Comparison of ENCODE assay signal across 14 cellular contexts in genomic region chr6:41167173-41167963, GRCh38. TPM values are rescaled to one million over a fixed set of nuclear protein-coding genes. Genes with fewer than 3 reads are reported as not detected.
DNase-seq lines count a peak whose midpoint lies in the region; ATAC-seq and TF ChIP-seq lines count a peak whose summit lies in the region.
"Had no signal": no experiment of that assay in that cellular context is flagged by ENCODE, and none has a peak within 500 bp of the region (broad histone marks: within the 10 kb centered on the region; RNA-seq: fewer than 3 reads in every experiment).

No MANE protein-coding gene starts in this region.

- H3K27me3 ChIP-seq in H7 (ENCODE audit: control insufficient read depth, insufficient read depth, low read length), result no peaks in the 10 kb centered on the region
- H3K27me3 ChIP-seq in neural progenitor cell, result no peaks in the 10 kb centered on the region

- H3K79me2 ChIP-seq in neural progenitor cell (ENCODE audit: low read depth), result no peaks in the 10 kb centered on the region

- H3K9me3 Mint-ChIP-seq in endothelial cell (ENCODE audit: unreplicated experiment) (no peaks in the 10 kb centered on the region), neural progenitor cell (no peaks in the 10 kb centered on the region)
- H3K9me3 Mint-ChIP-seq: activated naive CD8-positive, alpha-beta T cell treated with anti-CD3 and anti-CD28 coated beads for 36 hours; HFFc6 had no signal

- no peaks in the 10 kb centered on the region for H3F3A ChIP-seq in neural progenitor cell (ENCODE audit: low read depth)

- H3K4me1 Mint-ChIP-seq in endothelial cell (ENCODE audit: unreplicated experiment) (peaks cover 4% of the 10 kb centered on the region), neural progenitor cell (no peaks in the 10 kb centered on the region)
- H3K4me1 Mint-ChIP-seq: activated naive CD8-positive, alpha-beta T cell treated with anti-CD3 and anti-CD28 coated beads for 36 hours had no signal

- H3K9me3 ChIP-seq in neural progenitor cell (ENCODE audit: low read depth), result no peaks in the 10 kb centered on the region
- H3K9me3 ChIP-seq: prostate gland had no signal

- H3K4me2 ChIP-seq in neural progenitor cell, result no peak overlapping the region

- TF ChIP-seq CTCF in endothelial cell (IDR thresholded peaks at IDR 0.05; ENCODE audit: unreplicated experiment), result no peak
- TF ChIP-seq CTCF in neural progenitor cell (IDR thresholded peaks at IDR 0.05), result no peak

- ATAC-seq in GM21786 (IDR thresholded peaks at IDR 0.05; ENCODE audit: unreplicated experiment), result no peak
- no peak for ATAC-seq in GM19452 (IDR thresholded peaks at IDR 0.05; ENCODE audit: unreplicated experiment)
- ATAC-seq: activated CD4-positive, CD25-positive, alpha-beta regulatory T cell treated with anti-CD3 and anti-CD28 coated beads, Interleukin-2, amount 50 U/mL, for 24 hours; Panc1 had no signal

- no peak overlapping the region for H3K9ac ChIP-seq in neural progenitor cell

- H3K27ac Mint-ChIP-seq in endothelial cell (ENCODE audit: unreplicated experiment) (no peak overlapping the region), neural progenitor cell (no peak overlapping the region)
- H3K27ac Mint-ChIP-seq: activated naive CD8-positive, alpha-beta T cell treated with anti-CD3 and anti-CD28 coated beads for 36 hours; HFFc6 had no signal

- H4K20me1 ChIP-seq in neural progenitor cell (ENCODE audit: low read depth), result no peaks in the 10 kb centered on the region

- H3K36me3 Mint-ChIP-seq in endothelial cell (ENCODE audit: low read depth, unreplicated experiment) (no peaks in the 10 kb centered on the region), neural progenitor cell (no peaks in the 10 kb centered on the region)
- H3K36me3 Mint-ChIP-seq: activated naive CD8-positive, alpha-beta T cell treated with anti-CD3 and anti-CD28 coated beads for 36 hours had no signal

- H3K27ac ChIP-seq in neural progenitor cell, result no peak overlapping the region
- H3K27ac ChIP-seq: prostate gland had no signal

- H3K27me3 Mint-ChIP-seq in endothelial cell (ENCODE audit: unreplicated experiment) (peaks cover 8% of the 10 kb centered on the region), neural progenitor cell (ENCODE audit: insufficient read depth, low read depth) (peaks cover 3% of the 10 kb centered on the region)
- H3K27me3 Mint-ChIP-seq: activated naive CD8-positive, alpha-beta T cell treated with anti-CD3 and anti-CD28 coated beads for 36 hours had no signal

- no peaks in the 10 kb centered on the region for H3K4me1 ChIP-seq in neural progenitor cell
- H3K4me1 ChIP-seq: prostate gland had no signal

- no peak overlapping the region for H3K4me3 Mint-ChIP-seq in endothelial cell (ENCODE audit: unreplicated experiment)
- no peak overlapping the region for H3K4me3 Mint-ChIP-seq in neural progenitor cell
- H3K4me3 Mint-ChIP-seq: activated naive CD8-positive, alpha-beta T cell treated with anti-CD3 and anti-CD28 coated beads for 36 hours; HFFc6 had no signal

- H3K36me3 ChIP-seq in H7 (replicated peaks; ENCODE audit: control insufficient read depth, insufficient read depth, low read length) (no peaks in the 10 kb centered on the region), neural progenitor cell (no peaks in the 10 kb centered on the region)
- H3K36me3 ChIP-seq: prostate gland had no signal

- no peak overlapping the region for H3K4me3 ChIP-seq in H7 (ENCODE audit: insufficient read depth, low read depth, low read length)
- H3K4me3 ChIP-seq in neural progenitor cell, result no peak overlapping the region
- H3K4me3 ChIP-seq: prostate gland had no signal

- H2AFZ ChIP-seq in neural progenitor cell (replicated peaks), result no peak overlapping the region

- DNase-seq in H7 (peak; percentile 66), RPMI7951 (ENCODE audit: low read depth) (peak; percentile 25), endothelial cell (ENCODE audit: low spot score) (peak; percentile 63), neural progenitor cell (ENCODE audit: low spot score) (peak; percentile 66), germinal center (ENCODE audit: low spot score) (no peak)
- DNase-seq: activated naive CD8-positive, alpha-beta T cell treated with anti-CD3 and anti-CD28 coated beads for 36 hours; HFFc6; NCI-H1436 had no signal

RNA-seq across cellular contexts. Expression of gene TREM2, which starts 4.5 kb away (rescaled TPM):
- total RNA-seq in H7 (2014; rRNA removed; shearing (Covaris generic)), result not detected in 2 replicates
- 0.39 TPM in 1 of 2 replicates, not detected in the other for total RNA-seq in RPMI7951 (2014; rRNA removed; shearing (Covaris generic))
- total RNA-seq in endothelial cell (ENCODE audit: unreplicated experiment) (not detected), neural progenitor cell (ENCODE audit: low replicate concordance) (not detected in 2 replicates)
- total RNA-seq: activated naive CD8-positive, alpha-beta T cell treated with anti-CD3 and anti-CD28 coated beads for 36 hours; G401; HFFc6 had no signal

RNA-seq across cellular contexts. Expression of gene TREML1, which starts 13.2 kb away (rescaled TPM):
- not detected in 2 replicates for total RNA-seq in H7 (2014; rRNA removed; shearing (Covaris generic))
- not detected in 2 replicates for total RNA-seq in RPMI7951 (2014; rRNA removed; shearing (Covaris generic))
- total RNA-seq in endothelial cell (ENCODE audit: unreplicated experiment) (2.3 TPM), neural progenitor cell (ENCODE audit: low replicate concordance) (not detected in 2 replicates)
- total RNA-seq: activated naive CD8-positive, alpha-beta T cell treated with anti-CD3 and anti-CD28 coated beads for 36 hours; G401; HFFc6; prostate gland had no signal

RNA-seq across cellular contexts. Expression of gene TREML2, which starts 33.6 kb away (rescaled TPM):
- total RNA-seq in H7 (2014; rRNA removed; shearing (Covaris generic)), result not detected in 2 replicates
- total RNA-seq in RPMI7951 (2014; rRNA removed; shearing (Covaris generic)), result not detected in 2 replicates
- total RNA-seq in endothelial cell (ENCODE audit: unreplicated experiment) (0.10 TPM), neural progenitor cell (ENCODE audit: low replicate concordance) (not detected in 2 replicates)
- total RNA-seq: G401, HFFc6 had no signal
